9 cellular contexts compared by ENCODE assay signal in the genomic region with DNA sequence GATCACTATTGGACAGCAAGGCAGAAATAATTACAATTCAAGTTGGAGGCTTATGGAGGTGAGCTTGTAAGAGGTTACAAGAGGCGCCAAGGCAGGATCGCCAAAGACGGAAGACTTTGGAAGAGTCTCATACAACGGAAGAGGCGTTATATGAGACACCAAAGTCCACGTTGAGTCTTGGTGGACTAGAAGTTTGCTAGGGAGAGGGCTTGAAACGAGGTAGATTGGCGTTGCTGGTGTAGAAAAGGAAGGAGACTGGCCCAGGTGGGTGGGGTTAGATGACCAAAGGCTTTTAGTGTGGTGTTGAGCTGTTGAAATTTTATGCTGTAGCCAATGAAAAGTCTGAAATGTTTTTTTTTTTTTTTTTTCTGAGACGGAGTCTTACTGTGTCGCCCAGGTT. TPM values are rescaled to one million over a fixed set of nuclear protein-coding genes. Genes with fewer than 3 reads are reported as not detected.
A peak's percentile ranks its signal among the peaks of the same experiment; 100 is the strongest.
DNase-seq lines count a peak whose midpoint lies in the region; ATAC-seq and TF ChIP-seq lines count a peak whose summit lies in the region.
"Had no signal": no experiment of that assay in that cellular context is flagged by ENCODE, and none has a peak within 500 bp of the region (broad histone marks: within the 10 kb centered on the region; RNA-seq: fewer than 3 reads in every experiment).

No MANE protein-coding gene starts in this region.

- ATAC-seq in HG02763 (IDR thresholded peaks at IDR 0.05; ENCODE audit: unreplicated experiment), result no peak
- no peak for ATAC-seq in GM21360 (IDR thresholded peaks at IDR 0.05; ENCODE audit: unreplicated experiment)

- H3K27ac ChIP-seq in Karpas-422 (ENCODE audit: low read length) (peak overlapping the region; percentile 58; the same call in 1 of the 2 replicates), ectodermal cell (ENCODE audit: insufficient read depth, low read depth, low read length, poor library complexity, severe bottlenecking) (no peak overlapping the region), neural progenitor cell (no peak overlapping the region)

- intact Hi-C loops in Calu3 (cut with micrococcal nuclease; ENCODE audit: unreplicated experiment), result no loop called here

- peaks cover 38% of the 10 kb centered on the region for H3K36me3 Mint-ChIP-seq in Calu3 (ENCODE audit: insufficient read depth, unreplicated experiment)
- H3K36me3 Mint-ChIP-seq in neural progenitor cell, result peaks cover 34% of the 10 kb centered on the region

- peak overlapping the region; percentile 90 for H3K4me2 ChIP-seq in Karpas-422 (ENCODE audit: low read depth, low read length, poor library complexity, severe bottlenecking)
- H3K4me2 ChIP-seq in neural progenitor cell, result peak overlapping the region; percentile 84

- no peaks in the 10 kb centered on the region for H3K9me3 Mint-ChIP-seq in Calu3 (ENCODE audit: low read depth, unreplicated experiment)
- H3K9me3 Mint-ChIP-seq in neural progenitor cell, result peaks cover 23% of the 10 kb centered on the region

- CTCF ChIA-PET in Calu3 (lab: Charles Lee), result interaction anchor here (0.6 to 2.9 kb wide), 7 partner anchors 10 to 363 kb away, joined by 3 to 9 read pairs (median 4); no protein-coding TSS in a partner anchor

- no peak for DNase-seq in Calu3
- DNase-seq in Karpas-422, result no peak
- no peak for DNase-seq in neural progenitor cell (ENCODE audit: low spot score)
- DNase-seq in epidermal melanocyte (ENCODE audit: insufficient read length, low spot score), result no peak
- DNase-seq in UCSD-AML1 (lab: John Stamatoyannopoulos, UW; ENCODE audit: unreplicated experiment), result no peak
- DNase-seq: NCI-H1105 treated with DMSO at 0.1 percent for 48 hours had no signal

- TF ChIP-seq CTCF in Calu3 (IDR thresholded peaks at IDR 0.05; ENCODE audit: unreplicated experiment), result no peak
- no peak for TF ChIP-seq CTCF in neural progenitor cell (IDR thresholded peaks at IDR 0.05)

- peaks cover 59% of the 10 kb centered on the region for H3K79me2 ChIP-seq in Karpas-422 (ENCODE audit: low read length)
- peaks cover 60% of the 10 kb centered on the region for H3K79me2 ChIP-seq in neural progenitor cell (ENCODE audit: low read depth)

- H3K36me3 ChIP-seq in Karpas-422 (ENCODE audit: insufficient read depth, low read length) (peaks cover 17% of the 10 kb centered on the region), ectodermal cell (ENCODE audit: control insufficient read depth, insufficient read depth, low read length) (peaks cover 5% of the 10 kb centered on the region), neural progenitor cell (peaks cover 8% of the 10 kb centered on the region)

- H3K27me3 ChIP-seq in Karpas-422 (ENCODE audit: low read length) (no peaks in the 10 kb centered on the region), ectodermal cell (ENCODE audit: control insufficient read depth, insufficient read depth, low read length, poor library complexity, severe bottlenecking) (no peaks in the 10 kb centered on the region), neural progenitor cell (no peaks in the 10 kb centered on the region)

- H3K4me3 Mint-ChIP-seq in Calu3 (ENCODE audit: low read depth, unreplicated experiment) (peak overlapping the region; percentile 99), neural progenitor cell (peak overlapping the region; percentile 98)

- H3K27me3 Mint-ChIP-seq in Calu3 (ENCODE audit: unreplicated experiment), result no peaks in the 10 kb centered on the region
- peaks cover 13% of the 10 kb centered on the region for H3K27me3 Mint-ChIP-seq in neural progenitor cell (ENCODE audit: insufficient read depth, low read depth)

- 82 to 83% methylated on average over 10 of the region's 10 CpGs for WGBS in ectodermal cell, 2 experiments

- H4K20me1 ChIP-seq in Karpas-422 (ENCODE audit: insufficient read depth, low read depth, low read length), result no peaks in the 10 kb centered on the region; the same call in 1 of the 2 replicates
- H4K20me1 ChIP-seq in neural progenitor cell (ENCODE audit: low read depth), result peaks cover 5% of the 10 kb centered on the region

- peak overlapping the region; percentile 90 for H3K27ac Mint-ChIP-seq in Calu3 (ENCODE audit: unreplicated experiment)
- no peak overlapping the region for H3K27ac Mint-ChIP-seq in neural progenitor cell

- no peaks in the 10 kb centered on the region for H3K9me3 ChIP-seq in Karpas-422 (ENCODE audit: low read length)
- no peaks in the 10 kb centered on the region for H3K9me3 ChIP-seq in ectodermal cell (ENCODE audit: control insufficient read depth, low read length)
- H3K9me3 ChIP-seq in neural progenitor cell (ENCODE audit: low read depth), result no peaks in the 10 kb centered on the region

- H3K4me3 ChIP-seq in Karpas-422 (ENCODE audit: low read length) (peak overlapping the region; percentile 89), ectodermal cell (ENCODE audit: insufficient read depth, low read depth, low read length) (peak overlapping the region; percentile 84), neural progenitor cell (peak overlapping the region; percentile 69)

- H3K4me1 ChIP-seq in Karpas-422 (ENCODE audit: low read length) (peaks cover 29% of the 10 kb centered on the region), ectodermal cell (ENCODE audit: control insufficient read depth, insufficient read depth, low read length) (no peaks in the 10 kb centered on the region), neural progenitor cell (peaks cover 4% of the 10 kb centered on the region)

- H2AFZ ChIP-seq in Karpas-422 (ENCODE audit: low read length), result no peak overlapping the region
- H2AFZ ChIP-seq in neural progenitor cell (replicated peaks), result no peak overlapping the region

- BruUV-seq in Calu3 (replicated peaks; lab: Mats Ljungman, UMichigan), result no TSS peak

- peaks cover 14% of the 10 kb centered on the region for H3F3A ChIP-seq in neural progenitor cell (ENCODE audit: low read depth)

- peaks cover 21% of the 10 kb centered on the region for H3K4me1 Mint-ChIP-seq in Calu3 (ENCODE audit: low read depth, unreplicated experiment)
- peaks cover 24% of the 10 kb centered on the region for H3K4me1 Mint-ChIP-seq in neural progenitor cell

- no peaks in the 10 kb centered on the region; the same call in 1 of the 2 replicates for H3K9me2 ChIP-seq in Karpas-422 (replicated peaks; ENCODE audit: insufficient read depth, low read length)

- H3K9ac ChIP-seq in Karpas-422 (ENCODE audit: low read length) (peak overlapping the region; percentile 90), neural progenitor cell (no peak overlapping the region)

RNA-seq across cellular contexts. Expression of a gene that starts 1.4 kb away (rescaled TPM):
- total RNA-seq in Calu3 (2022), result 47.2 and 55.3 TPM in 2 replicates
- total RNA-seq in Karpas-422 (2014; rRNA removed; shearing (Covaris generic); ENCODE audit: low replicate concordance), result 28.4 and 38.7 TPM in 2 replicates
- polyA plus RNA-seq in ectodermal cell (2013, experiment 1 of 4), result 104 TPM
- 109 TPM for polyA plus RNA-seq in ectodermal cell (2013, experiment 2 of 4)
- polyA plus RNA-seq in ectodermal cell (2013, experiment 3 of 4), result 72.4 TPM
- 78.1 TPM for polyA plus RNA-seq in ectodermal cell (2013, experiment 4 of 4)
- total RNA-seq in neural progenitor cell (ENCODE audit: low replicate concordance), result 92.6 and 134 TPM in 2 replicates

RNA-seq across cellular contexts. Expression of a gene that starts 35.2 kb away (rescaled TPM):
- total RNA-seq in Calu3 (2022) (455 and 465 TPM in 2 replicates), neural progenitor cell (ENCODE audit: low replicate concordance) (3.7 and 11.1 TPM in 2 replicates)
- total RNA-seq in Karpas-422 (2014; rRNA removed; shearing (Covaris generic); ENCODE audit: low replicate concordance), result not detected in 2 replicates
- 3.5 TPM for polyA plus RNA-seq in ectodermal cell (2013, experiment 1 of 4)
- polyA plus RNA-seq in ectodermal cell (2013, experiment 2 of 4), result 2.2 TPM
- 2.5 TPM for polyA plus RNA-seq in ectodermal cell (2013, experiment 3 of 4)
- polyA plus RNA-seq in ectodermal cell (2013, experiment 4 of 4), result 2.3 TPM

Comparison
In these comparisons a context has a peak if more than half of its experiments do, and no peak if none do; other contexts are left out.
1. RNA of a gene that starts 35.2 kb away (total RNA-seq): 455 to 465 TPM in Calu3; 3.7 to 11.1 TPM in neural progenitor cell and not detected in Karpas-422; every median in the first group is over 10 times any median in the second.
2. Peak in every context shown above with its lines, with median percentiles within 50 percentile points of each other: H3K4me3 ChIP-seq.